17 cellular contexts compared by ENCODE assay signal in genomic region chr17:63543822-63544420, GRCh38. TPM values are rescaled to one million over a fixed set of nuclear protein-coding genes. Genes with fewer than 3 reads are reported as not detected.
DNase-seq lines count a peak whose midpoint lies in the region; ATAC-seq and TF ChIP-seq lines count a peak whose summit lies in the region.
"Had no signal": no experiment of that assay in that cellular context is flagged by ENCODE, and none has a peak within 500 bp of the region (broad histone marks: within the 10 kb centered on the region; RNA-seq: fewer than 3 reads in every experiment).

No MANE protein-coding gene starts in this region.

- DNase-seq in H7: peak; percentile 37
- peak; percentile 68 for DNase-seq in chondrocyte (ENCODE audit: low spot score)
- DNase-seq in right lobe of liver: peak in 2 of 3 donors; percentile 28 to 35
- no peak for DNase-seq in mucosa of gallbladder (ENCODE audit: low spot score)
- no peak for DNase-seq in retina
- no peak for DNase-seq in activated naive CD4-positive, alpha-beta T cell (lab: John Stamatoyannopoulos, UW)
- DNase-seq: AML-193; CD4-positive, CD25-positive, alpha-beta regulatory T cell; NCI-H1105 treated with DMSO at 0.1 percent for 48 hours; NCI-H187; NCI-H226; NCI-H526 had no signal

- H3K4me1 ChIP-seq in BLaER1 treated with 17β-estradiol and CSF1 and Interleukin-3, amounts not matched to agents 10 nM and 100 nM: peaks cover 4 to 31% (median 24%) of the 10 kb centered on the region in 10 experiments
- no peaks in the 10 kb centered on the region for H3K4me1 ChIP-seq in right lobe of liver

- TF ChIP-seq CTCF in chondrocyte (IDR thresholded peaks at IDR 0.05): no peak
- no peak for TF ChIP-seq CTCF in right lobe of liver (IDR thresholded peaks at IDR 0.05)

- no peaks in the 10 kb centered on the region for H3K36me3 ChIP-seq in BLaER1 treated with 17β-estradiol and CSF1 and Interleukin-3, amounts not matched to agents 10 nM and 100 nM
- H3K36me3 ChIP-seq in H7 (replicated peaks; ENCODE audit: control insufficient read depth, insufficient read depth, low read length): no peaks in the 10 kb centered on the region
- H3K36me3 ChIP-seq in right lobe of liver: no peaks in the 10 kb centered on the region

- no peaks in the 10 kb centered on the region for H3K9me3 ChIP-seq in BLaER1 treated with 17β-estradiol and CSF1 and Interleukin-3, amounts not matched to agents 10 nM and 100 nM (replicated peaks in 1 of 11)
- no peaks in the 10 kb centered on the region for H3K9me3 ChIP-seq in right lobe of liver

- peak overlapping the region in 3 of 11 experiments; percentile 5 to 25 (median 10); a peak in 3 of 22 replicates for H3K27ac ChIP-seq in BLaER1 treated with 17β-estradiol and CSF1 and Interleukin-3, amounts not matched to agents 10 nM and 100 nM
- no peak overlapping the region for H3K27ac ChIP-seq in right lobe of liver

- H3K27me3 Mint-ChIP-seq in chondrocyte (ENCODE audit: low read depth): peaks cover 11% of the 10 kb centered on the region

- peak overlapping the region in 1 of 11 experiments; percentile 14; a peak in 2 of 22 replicates for H3K9ac ChIP-seq in BLaER1 treated with 17β-estradiol and CSF1 and Interleukin-3, amounts not matched to agents 10 nM and 100 nM

- intact Hi-C loops in right lobe of liver (cut with DNase I): no loop called here

- H3K9me3 Mint-ChIP-seq in chondrocyte (ENCODE audit: low read depth): no peaks in the 10 kb centered on the region
- H3K9me3 Mint-ChIP-seq: IgD-negative memory B cell had no signal

- no peaks in the 10 kb centered on the region for H3K36me3 Mint-ChIP-seq in chondrocyte (ENCODE audit: low read depth)
- H3K36me3 Mint-ChIP-seq: CD4-positive, CD25-positive, alpha-beta regulatory T cell; IgD-negative memory B cell had no signal

- H3K27me3 ChIP-seq in BLaER1 treated with 17β-estradiol and CSF1 and Interleukin-3, amounts not matched to agents 10 nM and 100 nM: peaks cover under 1 to 8% (median 6%) of the 10 kb centered on the region in 11 experiments; a peak in 16 of 22 replicates
- H3K27me3 ChIP-seq in H7 (ENCODE audit: control insufficient read depth, insufficient read depth, low read length): no peaks in the 10 kb centered on the region
- peaks cover 0 to 1% of the 10 kb centered on the region in 2 donors for H3K27me3 ChIP-seq in right lobe of liver

- H3K4me1 Mint-ChIP-seq in chondrocyte (ENCODE audit: low read depth): no peaks in the 10 kb centered on the region

- no peak overlapping the region for H3K4me3 Mint-ChIP-seq in chondrocyte (ENCODE audit: unreplicated experiment)
- H3K4me3 Mint-ChIP-seq: CD4-positive, CD25-positive, alpha-beta regulatory T cell; IgD-negative memory B cell had no signal

- TF ChIP-seq POLR2A in right lobe of liver (IDR thresholded peaks at IDR 0.05): no peak

- H3K4me2 ChIP-seq in BLaER1 treated with 17β-estradiol and CSF1 and Interleukin-3, amounts not matched to agents 10 nM and 100 nM: peak overlapping the region in 8 of 11 experiments; percentile 9 to 49 (median 30); a peak in 12 of 22 replicates

- H3K4me3 ChIP-seq in BLaER1 treated with 17β-estradiol and CSF1 and Interleukin-3, amounts not matched to agents 10 nM and 100 nM: no peak overlapping the region
- H3K4me3 ChIP-seq in H7 (ENCODE audit: insufficient read depth, low read depth, low read length): no peak overlapping the region
- H3K4me3 ChIP-seq in right lobe of liver: no peak overlapping the region

- no peak overlapping the region for H3K27ac Mint-ChIP-seq in chondrocyte (ENCODE audit: unreplicated experiment)
- H3K27ac Mint-ChIP-seq: CD4-positive, CD25-positive, alpha-beta regulatory T cell; IgD-negative memory B cell had no signal

- no peaks in the 10 kb centered on the region for H4K20me1 ChIP-seq in BLaER1 treated with 17β-estradiol and CSF1 and Interleukin-3, amounts not matched to agents 10 nM and 100 nM

- no peak for ATAC-seq in right lobe of liver
- ATAC-seq in HG02588 (IDR thresholded peaks at IDR 0.05; ENCODE audit: unreplicated experiment): no peak

RNA-seq across cellular contexts. Expression of gene DCAF7, which starts 6.4 kb away (rescaled TPM):
- total RNA-seq in H7 (2014; rRNA removed; shearing (Covaris generic)): 60.8 and 68.2 TPM in 2 replicates
- total RNA-seq in chondrocyte (66.2 to 70.4 TPM (median 69.3 TPM) in 3 replicates), right lobe of liver (10 to 100 TPM; 14.9 to 31.0 (median 26.7) TPM), mucosa of gallbladder (81.8 TPM)

RNA-seq across cellular contexts. Expression of gene KCNH6, which starts 20.8 kb away (rescaled TPM):
- 1.5 and 1.6 TPM in 2 replicates for total RNA-seq in H7 (2014; rRNA removed; shearing (Covaris generic))
- not detected in 3 replicates for total RNA-seq in chondrocyte
- not detected for total RNA-seq in right lobe of liver
- total RNA-seq in mucosa of gallbladder: not detected
- total RNA-seq: A673; CD4-positive, CD25-positive, alpha-beta regulatory T cell; LHCN-M2 had no signal

RNA-seq across cellular contexts. Expression of gene TACO1, which starts 56.8 kb away (rescaled TPM):
- total RNA-seq in H7 (2014; rRNA removed; shearing (Covaris generic)): 20.0 and 22.2 TPM in 2 replicates
- total RNA-seq in chondrocyte (17.3 to 19.3 TPM (median 18.3 TPM) in 3 replicates), right lobe of liver (10 to 100 TPM; 30.6 to 46.7 (median 35.5) TPM), mucosa of gallbladder (20.0 TPM)

Comparison
In these comparisons a context has a peak if more than half of its experiments do, and no peak if none do; other contexts are left out.
1. DNase-seq: peak in H7 (single experiment), chondrocyte (single experiment) and right lobe of liver (2 of 3); none in mucosa of gallbladder (single experiment), retina (single experiment) and activated naive CD4-positive, alpha-beta T cell (0 of 4).